8 cellular contexts compared by ENCODE assay signal in the genomic region with DNA sequence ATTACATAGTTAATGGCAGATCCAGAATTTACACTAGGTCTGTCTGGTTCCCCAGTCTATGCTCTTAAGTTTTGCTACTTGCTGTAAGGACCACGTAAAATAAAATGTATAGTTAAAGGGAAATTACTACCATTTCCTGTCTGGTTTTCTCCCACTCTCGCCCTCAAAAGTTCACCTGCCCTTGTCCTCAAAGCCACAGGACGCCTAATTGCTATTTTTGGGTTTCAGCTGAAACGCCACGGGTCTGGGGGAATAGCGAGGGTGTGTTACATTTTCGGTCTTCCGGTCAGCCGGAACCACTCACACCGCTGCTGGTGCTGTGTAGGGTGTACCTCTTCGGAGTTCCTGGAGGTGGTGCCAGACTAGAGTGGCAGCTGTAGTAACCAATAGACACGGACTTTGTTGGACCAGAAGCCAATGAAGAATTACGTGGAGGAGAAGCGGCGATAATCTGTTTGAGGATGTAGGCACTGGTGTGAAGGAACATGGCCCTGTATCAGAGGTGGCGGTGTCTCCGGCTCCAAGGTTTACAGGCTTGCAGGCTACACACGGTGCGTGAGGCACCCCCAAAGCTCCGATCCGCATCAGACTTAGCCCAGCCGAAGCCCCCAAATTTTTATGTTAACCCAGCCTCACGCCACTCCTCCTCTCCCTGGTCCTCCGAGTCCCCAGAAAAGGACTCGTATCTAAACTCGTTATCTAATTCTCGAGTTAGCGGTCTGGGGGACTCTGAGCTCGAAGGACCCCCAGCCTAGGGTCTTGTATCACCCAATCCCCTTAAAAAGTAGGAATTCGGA. TPM values are rescaled to one million over a fixed set of nuclear protein-coding genes. Genes with fewer than 3 reads are reported as not detected.
DNase-seq lines count a peak whose midpoint lies in the region; ATAC-seq and TF ChIP-seq lines count a peak whose summit lies in the region.

A gene with protein sequence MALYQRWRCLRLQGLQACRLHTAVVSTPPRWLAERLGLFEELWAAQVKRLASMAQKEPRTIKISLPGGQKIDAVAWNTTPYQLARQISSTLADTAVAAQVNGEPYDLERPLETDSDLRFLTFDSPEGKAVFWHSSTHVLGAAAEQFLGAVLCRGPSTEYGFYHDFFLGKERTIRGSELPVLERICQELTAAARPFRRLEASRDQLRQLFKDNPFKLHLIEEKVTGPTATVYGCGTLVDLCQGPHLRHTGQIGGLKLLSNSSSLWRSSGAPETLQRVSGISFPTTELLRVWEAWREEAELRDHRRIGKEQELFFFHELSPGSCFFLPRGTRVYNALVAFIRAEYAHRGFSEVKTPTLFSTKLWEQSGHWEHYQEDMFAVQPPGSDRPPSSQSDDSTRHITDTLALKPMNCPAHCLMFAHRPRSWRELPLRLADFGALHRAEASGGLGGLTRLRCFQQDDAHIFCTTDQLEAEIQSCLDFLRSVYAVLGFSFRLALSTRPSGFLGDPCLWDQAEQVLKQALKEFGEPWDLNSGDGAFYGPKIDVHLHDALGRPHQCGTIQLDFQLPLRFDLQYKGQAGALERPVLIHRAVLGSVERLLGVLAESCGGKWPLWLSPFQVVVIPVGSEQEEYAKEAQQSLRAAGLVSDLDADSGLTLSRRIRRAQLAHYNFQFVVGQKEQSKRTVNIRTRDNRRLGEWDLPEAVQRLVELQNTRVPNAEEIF (plus strand): TSS at position 454 of the 797 bp plus-strand sequence. CDS start 32 bp downstream, at position 486.

- H3K27ac ChIP-seq in esophagus muscularis mucosa (replicated peaks in 1 of 4) (peak within 1 kb of the TSS; percentile 72 to 78 (median 76)), muscle layer of duodenum (ENCODE audit: low read length) (peak within 1 kb of the TSS; percentile 77)

- no peak for TF ChIP-seq EP300 in esophagus muscularis mucosa (IDR thresholded peaks at IDR 0.05)

- no peaks in the 10 kb centered on the region for H3K9me3 Mint-ChIP-seq in activated T-cell treated with anti-CD3 and anti-CD28 coated beads, Interleukin-2, amount 50 U/mL, for 24 hours

- H3K36me3 Mint-ChIP-seq in activated T-cell treated with anti-CD3 and anti-CD28 coated beads, Interleukin-2, amount 50 U/mL, for 24 hours (ENCODE audit: low read depth) = peaks cover 45% of the 10 kb centered on the region

- H3K4me1 ChIP-seq in esophagus muscularis mucosa (peaks cover 9 to 18% (median 12%) of the 10 kb centered on the region in 4 donors), muscle layer of duodenum (ENCODE audit: control insufficient read depth in 1 of 2, insufficient read depth in 2 of 2, low read length in 2 of 2) (peaks cover 6 to 8% of the 10 kb centered on the region in 2 donors)

- WGBS in esophagus muscularis mucosa = 0% methylated on average over 29 of the region's 30 CpGs

- peak within 1 kb of the TSS; percentile 97 for H3K27ac Mint-ChIP-seq in activated T-cell treated with anti-CD3 and anti-CD28 coated beads, Interleukin-2, amount 50 U/mL, for 24 hours

- H3K4me3 ChIP-seq in esophagus muscularis mucosa (peak within 1 kb of the TSS; percentile 64 to 93 (median 72)), muscle layer of duodenum (ENCODE audit: low read depth in 1 of 2, low read length in 2 of 2) (peak within 1 kb of the TSS; percentile 90 to 99)

- H3K9me3 ChIP-seq in esophagus muscularis mucosa (no peaks in the 10 kb centered on the region), muscle layer of duodenum (ENCODE audit: control insufficient read depth in 1 of 2, low read length in 2 of 2) (no peaks in the 10 kb centered on the region)

- H3K4me3 Mint-ChIP-seq in activated T-cell treated with anti-CD3 and anti-CD28 coated beads, Interleukin-2, amount 50 U/mL, for 24 hours = peak within 1 kb of the TSS; percentile 95

- TF ChIP-seq POLR2A in esophagus muscularis mucosa (IDR thresholded peaks at IDR 0.05; ENCODE audit: low read depth) = no peak

- in situ Hi-C loops in KBM-7 (cut with MboI; ENCODE audit: low pct_unique_long_range_greater_than_20kb, low sequenced_read_pairs) = no loop called here

- H3K36me3 ChIP-seq in esophagus muscularis mucosa (peaks cover 6 to 35% (median 26%) of the 10 kb centered on the region in 4 donors), muscle layer of duodenum (ENCODE audit: control insufficient read depth in 1 of 2, insufficient read depth in 2 of 2, low read length in 2 of 2) (peaks cover 15 to 20% of the 10 kb centered on the region in 2 donors)

- peaks cover 23% of the 10 kb centered on the region for H3K4me1 Mint-ChIP-seq in activated T-cell treated with anti-CD3 and anti-CD28 coated beads, Interleukin-2, amount 50 U/mL, for 24 hours (ENCODE audit: low read depth)

- ATAC-seq in GM21717 (IDR thresholded peaks at IDR 0.05; ENCODE audit: unreplicated experiment) = peak; percentile 98

- H3K27me3 Mint-ChIP-seq in activated T-cell treated with anti-CD3 and anti-CD28 coated beads, Interleukin-2, amount 50 U/mL, for 24 hours = no peaks in the 10 kb centered on the region

- intact Hi-C loops in esophagus muscularis mucosa (cut with DNase I) = no loop called here

- H3K27me3 ChIP-seq in esophagus muscularis mucosa (no peaks in the 10 kb centered on the region), muscle layer of duodenum (ENCODE audit: low read depth, low read length) (no peaks in the 10 kb centered on the region)

- peak in 2 of 3 experiments; percentile 34 to 41 for TF ChIP-seq CTCF in esophagus muscularis mucosa (IDR thresholded peaks at IDR 0.05)

- DNase-seq in DMS53 (lab: John Stamatoyannopoulos, UW) (peak; percentile 99), KBM-7 (peak; percentile 99), esophagus muscularis mucosa (ENCODE audit: extremely low spot score) (peak; percentile 98)
- DNase-seq in activated T-cell treated with anti-CD3 and anti-CD28 coated beads, Interleukin-2, amount 50 U/mL, for 24 hours = peak; percentile 90
- DNase-seq in stimulated activated CD8-positive, alpha-beta memory T cell treated with anti-CD3 and anti-CD28 coated beads, Interleukin-7, amount 100 ng/mL, for 4 hours (ENCODE audit: low read depth in 2 of 2) = peak; percentile 86 to 92

TF ChIP-seq in PFSK-1, 5 proteins besides CTCF, POLR2A, EP300 and RAD21:
- peak; percentile 88 for TF ChIP-seq FOXP2 (optimal IDR thresholded peaks at IDR 0.05; ENCODE audit: borderline replicate concordance, extremely low read depth, extremely low read length, insufficient read depth)
- TF ChIP-seq TAF1 (IDR thresholded peaks at IDR 0.05; ENCODE audit: borderline replicate concordance, insufficient read depth, low read length) = peak; percentile 93
- peak; percentile 94 for TF ChIP-seq POLR2AphosphoS5 (IDR thresholded peaks at IDR 0.05; ENCODE audit: low read depth, low read length)
- TF ChIP-seq SIN3A (IDR thresholded peaks at IDR 0.05; ENCODE audit: borderline replicate concordance, insufficient read depth, low read length) = no peak; the same call in 1 of the 2 replicates

RNA-seq across cellular contexts. Expression of the gene that starts here (rescaled TPM):
- polyA plus RNA-seq in PFSK-1 (2012; ENCODE audit: insufficient read length, low read depth) = 30.2 TPM
- total RNA-seq in esophagus muscularis mucosa = 10 to 100 TPM in 3 of 4 donors, 1 to 10 TPM in 1; 5.8 to 19.4 (median 12.8) TPM

Comparison
In these comparisons a context has a peak if more than half of its experiments do, and no peak if none do; other contexts are left out.
1. Peak in every context shown above with its lines: DNase-seq, ATAC-seq, H3K4me3 ChIP-seq and H3K27ac ChIP-seq.